Comparison of ENCODE assay signal across 1 cellular context in the genomic region with DNA sequence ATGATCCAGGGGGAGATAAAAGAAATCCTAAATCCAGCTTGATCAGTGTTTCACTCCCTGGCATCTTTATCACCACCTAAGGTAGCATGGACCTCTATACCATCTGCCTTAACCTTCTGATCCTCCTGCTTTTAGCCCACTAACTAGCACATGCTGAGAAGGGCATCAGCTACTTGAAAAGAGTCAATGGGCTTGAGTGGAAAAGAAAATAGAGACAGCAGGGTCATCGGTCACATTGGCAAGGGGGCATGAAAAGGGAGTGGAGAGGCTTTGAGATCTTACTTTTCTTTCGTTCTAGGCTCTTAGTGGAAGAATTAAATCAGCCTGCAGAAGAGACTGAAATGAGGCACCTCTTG.
TF ChIP-seq lines count a peak whose summit lies in the region.

No MANE protein-coding gene starts in this region.

TF ChIP-seq in H1, 55 proteins besides CTCF, POLR2A, EP300 and RAD21:
- TF ChIP-seq CHD1 (IDR thresholded peaks at IDR 0.05; ENCODE audit: low read depth, low read length), result no peak
